In genomic region chr19:4342421-4343055, GRCh38 we compare ENCODE assay signal across 1 cellular context.
TF ChIP-seq lines count a peak whose summit lies in the region.

No MANE protein-coding gene starts in this region.

TF ChIP-seq in HEK293T, 16 proteins besides CTCF, POLR2A, EP300 and RAD21 (continued from another document):
- TF ChIP-seq FOXA1 (IDR thresholded peaks at IDR 0.05): no peak
- no peak for TF ChIP-seq PKNOX1 (IDR thresholded peaks at IDR 0.05)
- no peak for TF ChIP-seq FOXK2 (IDR thresholded peaks at IDR 0.05)
- no peak for TF ChIP-seq NFRKB (IDR thresholded peaks at IDR 0.05)
- TF ChIP-seq ARNT (IDR thresholded peaks at IDR 0.05): no peak
- TF ChIP-seq HDGF (IDR thresholded peaks at IDR 0.05; ENCODE audit: borderline replicate concordance): peak; percentile 62; the same call in 1 of the 2 replicates
- TF ChIP-seq FOXM1 (IDR thresholded peaks at IDR 0.05; ENCODE audit: borderline replicate concordance): no peak
- TF ChIP-seq ZNF384 (IDR thresholded peaks at IDR 0.05): peak; percentile 76
- no peak for TF ChIP-seq BHLHE40 (IDR thresholded peaks at IDR 0.05; ENCODE audit: borderline replicate concordance)
- TF ChIP-seq L3MBTL2 (conservative IDR thresholded peaks at IDR 0.05): no peak
